8 cellular contexts compared by ENCODE assay signal in genomic region chr1:145425436-145426029, GRCh38. TPM values are rescaled to one million over a fixed set of nuclear protein-coding genes. Genes with fewer than 3 reads are reported as not detected.
DNase-seq lines count a peak whose midpoint lies in the region; ATAC-seq and TF ChIP-seq lines count a peak whose summit lies in the region.

TSS of gene NBPF20 (minus strand) at chr1:145425603. CDS start at chr1:145405272, 20,331 bp downstream.

- peaks cover 3% of the 10 kb centered on the region for H3K4me1 ChIP-seq in neural progenitor cell

- H3K4me3 ChIP-seq in fibroblast of villous mesenchyme (ENCODE audit: low read depth, low read length) (peak within 1 kb of the TSS; percentile 70), neural progenitor cell (peak within 1 kb of the TSS; percentile 62)

- TF ChIP-seq CTCF in fibroblast of villous mesenchyme (IDR thresholded peaks at IDR 0.05; ENCODE audit: insufficient read depth, low read depth, low read length): no peak
- TF ChIP-seq CTCF in neural progenitor cell (IDR thresholded peaks at IDR 0.05): no peak

- peak within 1 kb of the TSS; percentile 75 for H3K4me2 ChIP-seq in neural progenitor cell

- peak within 1 kb of the TSS; percentile 97 for H2AFZ ChIP-seq in neural progenitor cell (replicated peaks)

- DNase-seq in DMS79 (lab: John Stamatoyannopoulos, UW): peak; percentile 53
- peak; percentile 20 for DNase-seq in KG1 (lab: John Stamatoyannopoulos, UW)
- peak; percentile 70 for DNase-seq in activated effector memory CD4-positive, alpha-beta T cell treated with Interleukin-2 at 50 U/mL for 16 hours
- peak; percentile 67 for DNase-seq in fibroblast of villous mesenchyme (ENCODE audit: low read depth)
- DNase-seq in neural progenitor cell (ENCODE audit: low spot score): peak; percentile 94
- peak; percentile 76 to 79 for DNase-seq in stimulated activated naive CD8-positive, alpha-beta T cell treated with anti-CD3 and anti-CD28 coated beads, Interleukin-15, amount 100 ng/mL, for 72 hours

- H3K9me3 Mint-ChIP-seq in neural progenitor cell: peaks cover 25% of the 10 kb centered on the region
- H3K9me3 Mint-ChIP-seq in stimulated activated naive CD8-positive, alpha-beta T cell treated with anti-CD3 and anti-CD28 coated beads, Interleukin-15, amount 100 ng/mL, for 72 hours: peaks cover 9 to 17% of the 10 kb centered on the region in 2 donors

- H3F3A ChIP-seq in neural progenitor cell (ENCODE audit: low read depth): peaks cover 12% of the 10 kb centered on the region

- H3K9me3 ChIP-seq in neural progenitor cell (ENCODE audit: low read depth): no peaks in the 10 kb centered on the region

- TF ChIP-seq POLR2A in Raji (IDR thresholded peaks at IDR 0.05; ENCODE audit: insufficient read depth, low read depth, low read length): peak; percentile 41; the same call in 1 of the 2 replicates

- H4K20me1 ChIP-seq in neural progenitor cell (ENCODE audit: low read depth): peaks cover 9% of the 10 kb centered on the region

- peaks cover 65% of the 10 kb centered on the region for H3K27me3 ChIP-seq in neural progenitor cell

- H3K36me3 Mint-ChIP-seq in neural progenitor cell: peaks cover 4% of the 10 kb centered on the region

- peaks cover 42% of the 10 kb centered on the region for H3K27me3 Mint-ChIP-seq in neural progenitor cell (ENCODE audit: insufficient read depth, low read depth)
- peaks cover 37% of the 10 kb centered on the region for H3K27me3 Mint-ChIP-seq in stimulated activated naive CD8-positive, alpha-beta T cell treated with anti-CD3 and anti-CD28 coated beads, Interleukin-15, amount 100 ng/mL, for 72 hours

- H3K4me3 Mint-ChIP-seq in neural progenitor cell: peak within 1 kb of the TSS; percentile 96
- H3K4me3 Mint-ChIP-seq in stimulated activated naive CD8-positive, alpha-beta T cell treated with anti-CD3 and anti-CD28 coated beads, Interleukin-15, amount 100 ng/mL, for 72 hours: peak within 1 kb of the TSS; percentile 91

- no peak within 1 kb of the TSS for H3K27ac ChIP-seq in neural progenitor cell

- H3K9ac ChIP-seq in neural progenitor cell: no peak within 1 kb of the TSS

- peaks cover 6% of the 10 kb centered on the region for H3K4me1 Mint-ChIP-seq in neural progenitor cell
- H3K4me1 Mint-ChIP-seq in stimulated activated naive CD8-positive, alpha-beta T cell treated with anti-CD3 and anti-CD28 coated beads, Interleukin-15, amount 100 ng/mL, for 72 hours: peaks cover 13% of the 10 kb centered on the region

- H3K79me2 ChIP-seq in neural progenitor cell (ENCODE audit: low read depth): no peaks in the 10 kb centered on the region

- H3K27ac Mint-ChIP-seq in neural progenitor cell: no peak within 1 kb of the TSS
- peak within 1 kb of the TSS; percentile 87 to 90 for H3K27ac Mint-ChIP-seq in stimulated activated naive CD8-positive, alpha-beta T cell treated with anti-CD3 and anti-CD28 coated beads, Interleukin-15, amount 100 ng/mL, for 72 hours

- peak; percentile 97 for ATAC-seq in GM21786 (IDR thresholded peaks at IDR 0.05; ENCODE audit: unreplicated experiment)
- peak; percentile 98 for ATAC-seq in stimulated activated naive CD8-positive, alpha-beta T cell treated with anti-CD3 and anti-CD28 coated beads, Interleukin-15, amount 100 ng/mL, for 72 hours

- H3K36me3 ChIP-seq in neural progenitor cell: no peaks in the 10 kb centered on the region

RNA-seq across cellular contexts. Expression of gene NBPF20, which starts in this region (rescaled TPM):
- total RNA-seq in fibroblast of villous mesenchyme: 2.3 and 2.6 TPM in 2 replicates
- 0.37 and 0.68 TPM in 2 replicates for total RNA-seq in neural progenitor cell (ENCODE audit: low replicate concordance)

Comparison
In these comparisons a context has a peak if more than half of its experiments do, and no peak if none do; other contexts are left out.
1. Peak in DNase-seq, H3K4me3 ChIP-seq and H3K4me2 ChIP-seq in neural progenitor cell; RNA of the gene not detected or under 1 TPM.
2. DNase-seq: peak in every context shown above with its lines; median percentile 94 in neural progenitor cell; 78 in stimulated activated naive CD8-positive, alpha-beta T cell treated with anti-CD3 and anti-CD28 coated beads, Interleukin-15, amount 100 ng/mL, for 72 hours; 70 in activated effector memory CD4-positive, alpha-beta T cell treated with Interleukin-2 at 50 U/mL for 16 hours; 67 in fibroblast of villous mesenchyme; 53 in DMS79; 20 in KG1.